In genomic region chr16:48536600-48537200, GRCh38 we compare ENCODE assay signal across 8 cellular contexts.
A peak's percentile ranks its signal among the peaks of the same experiment; 100 is the strongest.
DNase-seq lines count a peak whose midpoint lies in the region; ATAC-seq and TF ChIP-seq lines count a peak whose summit lies in the region.

No MANE protein-coding gene starts in this region.

- H3K27me3 ChIP-seq in CD4-positive, alpha-beta T cell (ENCODE audit: control insufficient read depth, insufficient read depth, low read length): no peaks in the 10 kb centered on the region
- no peaks in the 10 kb centered on the region for H3K27me3 ChIP-seq in RWPE2 (ENCODE audit: insufficient read depth, poor library complexity, severe bottlenecking)
- no peaks in the 10 kb centered on the region for H3K27me3 ChIP-seq in right atrium auricular region
- H3K27me3 ChIP-seq in thoracic aorta (replicated peaks; ENCODE audit: insufficient read depth): no peaks in the 10 kb centered on the region

- POLR2A ChIA-PET in CD4-positive, alpha-beta T cell (lab: Charles Lee): interaction anchor here (1.1 kb wide), 1 partner anchor 148 kb away, joined by 3 read pairs; no protein-coding TSS in a partner anchor

- H3K27ac ChIP-seq in CD4-positive, alpha-beta T cell (ENCODE audit: low read depth, low read length): no peak overlapping the region
- H3K27ac ChIP-seq in RWPE2 (ENCODE audit: poor library complexity, severe bottlenecking) (peak overlapping the region; percentile 44), right atrium auricular region (peak overlapping the region; percentile 55 to 62), thoracic aorta (peak overlapping the region; percentile 78 to 85)

- H3K4me3 Mint-ChIP-seq in CD4-positive, alpha-beta T cell: no peak overlapping the region

- H3K36me3 ChIP-seq in RWPE2 (ENCODE audit: low read depth) (peaks cover 13% of the 10 kb centered on the region), right atrium auricular region (peaks cover 13% of the 10 kb centered on the region), thoracic aorta (peaks cover 7% of the 10 kb centered on the region)

- TF ChIP-seq CTCF in CD4-positive, alpha-beta T cell (IDR thresholded peaks at IDR 0.05): no peak
- TF ChIP-seq CTCF in RWPE2 (IDR thresholded peaks at IDR 0.05; ENCODE audit: poor library complexity, severe bottlenecking) (no peak), right atrium auricular region (IDR thresholded peaks at IDR 0.05) (no peak), thoracic aorta (IDR thresholded peaks at IDR 0.05) (no peak)

- ATAC-seq in CD4-positive, alpha-beta T cell (ENCODE audit: poor library complexity): no peak
- ATAC-seq in GM21447 (IDR thresholded peaks at IDR 0.05; ENCODE audit: unreplicated experiment) (peak; percentile 2), RWPE2 (ENCODE audit: low read depth) (peak; percentile 28), thoracic aorta (ENCODE audit: insufficient number of reproducible peaks, low FRiP score, low read depth) (no peak)

- peaks cover 12% of the 10 kb centered on the region for H3K4me1 Mint-ChIP-seq in CD4-positive, alpha-beta T cell (ENCODE audit: low read depth)

- H3K9me3 ChIP-seq in CD4-positive, alpha-beta T cell (ENCODE audit: control insufficient read depth, low read length): no peaks in the 10 kb centered on the region
- no peaks in the 10 kb centered on the region for H3K9me3 ChIP-seq in RWPE2 (ENCODE audit: severe bottlenecking)
- no peaks in the 10 kb centered on the region for H3K9me3 ChIP-seq in right atrium auricular region
- H3K9me3 ChIP-seq in thoracic aorta: no peaks in the 10 kb centered on the region

- DNase-seq in CD4-positive, alpha-beta T cell: no peak
- DNase-seq in RWPE2 (ENCODE audit: low spot score) (no peak), right atrium auricular region (ENCODE audit: low spot score) (peak; percentile 62), thoracic aorta (ENCODE audit: low spot score) (no peak), DMS 273 treated with DMSO at 0.1 percent for 48 hours (lab: John Stamatoyannopoulos, UW) (no peak), activated gamma-delta T cell (lab: John Stamatoyannopoulos, UW) (no peak), DMS153 (lab: John Stamatoyannopoulos, UW) (no peak)

- CTCF ChIA-PET in CD4-positive, alpha-beta T cell (lab: Charles Lee): interaction anchor here (1.6 to 10.3 kb wide), 2 partner anchors 87 to 93 kb away, joined by 5 to 55 read pairs; no protein-coding TSS in a partner anchor

- no peaks in the 10 kb centered on the region for H3K27me3 Mint-ChIP-seq in CD4-positive, alpha-beta T cell

- peak overlapping the region; percentile 29 for H3K27ac Mint-ChIP-seq in CD4-positive, alpha-beta T cell

- H3K4me3 ChIP-seq in RWPE2 (ENCODE audit: severe bottlenecking) (no peak overlapping the region), right atrium auricular region (no peak overlapping the region), thoracic aorta (peak overlapping the region; percentile 39)

- peaks cover 10% of the 10 kb centered on the region for H3K4me1 ChIP-seq in RWPE2 (ENCODE audit: insufficient read depth, poor library complexity, severe bottlenecking)
- H3K4me1 ChIP-seq in right atrium auricular region: peaks cover 0 to 38% of the 10 kb centered on the region in 2 donors
- H3K4me1 ChIP-seq in thoracic aorta (ENCODE audit: control insufficient read depth in 1 of 2, low read depth in 2 of 2): peaks cover 25 to 36% of the 10 kb centered on the region in 2 donors

- peaks cover 30% of the 10 kb centered on the region for H3K36me3 Mint-ChIP-seq in CD4-positive, alpha-beta T cell (ENCODE audit: low read depth)

- intact Hi-C loops in CD4-positive, alpha-beta T cell (cut with DNase I, micrococcal nuclease): no loop called here

- no peaks in the 10 kb centered on the region for H3K9me3 Mint-ChIP-seq in CD4-positive, alpha-beta T cell

Comparison
In these comparisons a context has a peak if more than half of its experiments do, and no peak if none do; other contexts are left out.
1. ATAC-seq: peak in GM21447 (single experiment) and RWPE2 (single experiment); none in CD4-positive, alpha-beta T cell (single experiment) and thoracic aorta (single experiment).